Comparison of ENCODE assay signal across 16 cellular contexts in the genomic region with DNA sequence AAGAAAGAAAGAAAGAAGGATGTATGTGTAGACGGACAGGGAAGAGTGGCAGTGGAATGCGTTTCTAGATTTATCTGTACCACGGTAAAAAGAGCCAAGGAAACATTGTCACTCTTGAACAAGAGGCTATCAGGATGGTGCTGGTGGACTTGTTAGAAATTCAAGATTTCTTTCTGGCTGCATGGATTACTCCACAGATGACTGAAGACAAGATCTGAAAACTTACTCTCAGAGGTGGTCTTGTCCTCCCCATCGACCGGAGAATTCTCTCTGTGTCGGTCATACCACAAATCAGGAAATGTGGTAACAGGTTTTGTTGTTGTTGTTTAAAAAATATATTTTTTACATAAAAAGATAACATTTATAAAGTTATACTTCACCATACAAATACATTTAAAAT. TPM values are rescaled to one million over a fixed set of nuclear protein-coding genes. Genes with fewer than 3 reads are reported as not detected.
"Had no signal": no experiment of that assay in that cellular context is flagged by ENCODE, and none has a peak within 500 bp of the region (broad histone marks: within the 10 kb centered on the region; RNA-seq: fewer than 3 reads in every experiment).

No MANE protein-coding gene starts in this region.

- H3K36me3 ChIP-seq: neutrophil had no signal

- DNase-seq: activated CD4-positive, alpha-beta T cell treated with anti-CD3 and anti-CD28 coated beads for 4 hours; activated CD8-positive, alpha-beta memory T cell treated with anti-CD3 and anti-CD28 coated beads, Interleukin-2, amount 50 U/mL, for 48 hours; activated CD8-positive, alpha-beta T cell treated with anti-CD3 and anti-CD28 coated beads for 36 hours; activated naive CD4-positive, alpha-beta T cell; central memory CD4-positive, alpha-beta T cell; cortex of kidney; effector memory CD4-positive, alpha-beta T cell; naive thymus-derived CD8-positive, alpha-beta T cell; stimulated activated CD4-positive, alpha-beta T cell treated with anti-CD3 and anti-CD28 coated beads, Interleukin-4, amount 100 ng/mL, for 1 hour; stimulated activated CD8-positive, alpha-beta memory T cell treated with anti-CD3 and anti-CD28 coated beads, Interleukin-4, amount 100 ng/mL, for 48 hours; stimulated activated naive CD8-positive, alpha-beta T cell treated with anti-CD3 and anti-CD28 coated beads, Interleukin-15, Interleukin-2, amounts not matched to agents 100 U/mL and 50 U/mL, for 24 hours had no signal

- H3K27ac ChIP-seq: neutrophil had no signal

- H3K9me3 ChIP-seq: neutrophil had no signal

- ATAC-seq: activated CD8-positive, alpha-beta T cell treated with anti-CD3 and anti-CD28 coated beads for 36 hours; naive thymus-derived CD8-positive, alpha-beta T cell; stimulated activated naive CD8-positive, alpha-beta T cell treated with anti-CD3 and anti-CD28 coated beads, Interleukin-15, Interleukin-2, amounts not matched to agents 100 U/mL and 50 U/mL, for 24 hours had no signal

RNA-seq across cellular contexts. Expression of a gene that starts 11.8 kb away (rescaled TPM):
- total RNA-seq: activated CD8-positive, alpha-beta T cell treated with anti-CD3 and anti-CD28 coated beads for 36 hours; activated T-helper 1 cell treated with anti-CD3 and anti-CD28 coated beads, Interleukin-12 subunit alpha, Interleukin-12 subunit beta, Interleukin-2, Interleukin-4 antibody, amounts not matched to agents 30 ng/mL and 10 ng/mL and 1 ng/mL, durations not matched to agents 14 hours and 24 hours and 36 hours; lung microvascular endothelial cell; naive thymus-derived CD8-positive, alpha-beta T cell; posterior vena cava; SK-MEL-5 had no signal
- polyA plus RNA-seq: naive thymus-derived CD8-positive, alpha-beta T cell had no signal

RNA-seq across cellular contexts. Expression of a gene that starts 30.0 kb away (rescaled TPM):
- total RNA-seq: activated CD8-positive, alpha-beta T cell treated with anti-CD3 and anti-CD28 coated beads for 36 hours; activated T-helper 1 cell treated with anti-CD3 and anti-CD28 coated beads, Interleukin-12 subunit alpha, Interleukin-12 subunit beta, Interleukin-2, Interleukin-4 antibody, amounts not matched to agents 30 ng/mL and 10 ng/mL and 1 ng/mL, durations not matched to agents 14 hours and 24 hours and 36 hours; lung microvascular endothelial cell; naive thymus-derived CD8-positive, alpha-beta T cell; posterior vena cava; SK-MEL-5 had no signal
- polyA plus RNA-seq: naive thymus-derived CD8-positive, alpha-beta T cell had no signal
